12 cellular contexts compared by ENCODE assay signal in the genomic region with DNA sequence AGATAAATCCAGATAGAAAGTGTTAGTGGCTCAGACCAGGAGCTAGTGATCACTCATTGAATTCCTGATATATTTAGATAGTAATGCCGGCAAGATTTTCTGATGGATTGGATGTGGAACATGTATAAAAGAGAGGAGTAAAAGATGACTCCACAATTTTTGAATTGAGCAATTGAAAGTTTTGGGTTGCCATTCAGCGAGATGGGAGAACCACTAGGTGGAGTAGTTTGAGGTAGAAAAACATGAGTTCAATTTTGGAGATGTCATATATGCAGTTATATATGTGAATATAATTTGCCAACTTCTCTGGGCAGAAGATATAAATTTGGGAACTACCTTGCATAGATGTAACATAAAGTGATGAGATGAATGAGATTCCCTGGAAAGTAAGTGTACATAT.
DNase-seq lines count a peak whose midpoint lies in the region; ATAC-seq, FAIRE-seq and TF ChIP-seq lines count a peak whose summit lies in the region.
"Had no signal": no experiment of that assay in that cellular context is flagged by ENCODE, and none has a peak within 500 bp of the region (broad histone marks: within the 10 kb centered on the region; RNA-seq: fewer than 3 reads in every experiment).

No MANE protein-coding gene starts in this region.

- no peak overlapping the region for H2AFZ ChIP-seq in PC-9

- POLR2A ChIA-PET in PC-9 (lab: Charles Lee; ENCODE audit: unreplicated experiment), result no interaction called here

- H3K9me3 ChIP-seq in BE2C, result no peaks in the 10 kb centered on the region
- no peaks in the 10 kb centered on the region for H3K9me3 ChIP-seq in PC-9 (ENCODE audit: insufficient read depth, low read depth)
- H3K9me3 ChIP-seq in body of pancreas, result no peaks in the 10 kb centered on the region
- H3K9me3 ChIP-seq: vagina had no signal

- intact Hi-C loops in PC-9 (cut with micrococcal nuclease; ENCODE audit: unreplicated experiment) (no loop called here), body of pancreas (cut with DNase I) (no loop called here)

- CTCF ChIA-PET in PC-9 (lab: Charles Lee), result no interaction called here

- no peak overlapping the region for H3K4me3 ChIP-seq in BE2C (ENCODE audit: low read depth, low read length)
- no peak overlapping the region for H3K4me3 ChIP-seq in PC-9
- H3K4me3 ChIP-seq in body of pancreas, result no peak overlapping the region
- H3K4me3 ChIP-seq: vagina had no signal

- no peaks in the 10 kb centered on the region for H3F3A ChIP-seq in PC-9 (ENCODE audit: insufficient read depth, low read depth)

- no peak for TF ChIP-seq POLR2A in body of pancreas (IDR thresholded peaks at IDR 0.05)
- no peak for TF ChIP-seq POLR2A in H54 (IDR thresholded peaks at IDR 0.05; ENCODE audit: low read depth, low read length)

- no peak for FAIRE-seq in H54 (lab: Jason Lieb, UNC)

- no peak overlapping the region for H3K4me2 ChIP-seq in PC-9

- no peak overlapping the region for H3K27ac ChIP-seq in PC-9
- no peak overlapping the region for H3K27ac ChIP-seq in body of pancreas
- H3K27ac ChIP-seq: vagina had no signal

- H3K9me2 ChIP-seq in PC-9 (ENCODE audit: insufficient read depth), result no peaks in the 10 kb centered on the region

- DNase-seq in BE2C (no peak), GM13976 (ENCODE audit: low spot score) (no peak), PC-9 (no peak), foreskin melanocyte (peak; percentile 14), body of pancreas (no peak), H54 (ENCODE audit: insufficient read length, low spot score) (no peak), T-helper 9 cell (no peak), NOMO-1 treated with dmso at 0.1 percent for 144 hours (lab: John Stamatoyannopoulos, UW; ENCODE audit: unreplicated experiment) (no peak)
- DNase-seq: central memory CD4-positive, alpha-beta T cell; naive B cell; NCI-H1048 had no signal

- no peaks in the 10 kb centered on the region for H3K36me3 ChIP-seq in BE2C
- H3K36me3 ChIP-seq in PC-9 (ENCODE audit: low read depth), result no peaks in the 10 kb centered on the region
- H3K36me3 ChIP-seq in body of pancreas (replicated peaks in 1 of 2; ENCODE audit: insufficient read depth in 1 of 2, low read depth in 2 of 2), result no peaks in the 10 kb centered on the region
- H3K36me3 ChIP-seq: vagina had no signal

- in situ Hi-C loops in GM13976 (cut with MboI; ENCODE audit: low sequenced_read_pairs, unreplicated experiment), result no loop called here

- 74 to 79% methylated on average over 2 of the region's 2 CpGs for WGBS in body of pancreas, 2 donors

- H3K27me3 ChIP-seq in BE2C (no peaks in the 10 kb centered on the region), PC-9 (ENCODE audit: insufficient read depth, low read depth) (no peaks in the 10 kb centered on the region), body of pancreas (no peaks in the 10 kb centered on the region)
- H3K27me3 ChIP-seq: vagina had no signal

- TF ChIP-seq CTCF in BE2C (IDR thresholded peaks at IDR 0.05; ENCODE audit: low read depth, low read length) (peak; percentile 78), GM13976 (IDR thresholded peaks at IDR 0.05; ENCODE audit: borderline replicate concordance, control extremely low read depth, extremely low read depth, insufficient read depth, missing control alignments) (peak; percentile 12), PC-9 (conservative IDR thresholded peaks at IDR 0.05) (peak; percentile 51), body of pancreas (IDR thresholded peaks at IDR 0.05) (peak in 3 of 7 experiments; percentile 8 to 17 (median 10))

- no peaks in the 10 kb centered on the region for H3K79me2 ChIP-seq in PC-9 (ENCODE audit: low read depth)

- BruUV-seq in PC-9 (replicated peaks; lab: Mats Ljungman, UMichigan), result no TSS peak

- H4K20me1 ChIP-seq in PC-9 (ENCODE audit: insufficient read depth), result no peaks in the 10 kb centered on the region

- H3K4me1 ChIP-seq in BE2C (no peaks in the 10 kb centered on the region), PC-9 (replicated peaks; ENCODE audit: insufficient read depth) (no peaks in the 10 kb centered on the region), body of pancreas (no peaks in the 10 kb centered on the region)
- H3K4me1 ChIP-seq: vagina had no signal

- no peak for ATAC-seq in body of pancreas
